Comparison of ENCODE assay signal across 19 cellular contexts in genomic region chr18:32333781-32334180, GRCh38.
A peak's percentile ranks its signal among the peaks of the same experiment; 100 is the strongest.
DNase-seq lines count a peak whose midpoint lies in the region; ATAC-seq, FAIRE-seq and TF ChIP-seq lines count a peak whose summit lies in the region.
"Had no signal": no experiment of that assay in that cellular context is flagged by ENCODE, and none has a peak within 500 bp of the region (broad histone marks: within the 10 kb centered on the region; RNA-seq: fewer than 3 reads in every experiment).

No MANE protein-coding gene starts in this region.

- H2AK5ac ChIP-seq in IMR-90 (ENCODE audit: low read depth, low read length): no peak overlapping the region

- no peak overlapping the region for H2BK20ac ChIP-seq in IMR-90 (ENCODE audit: low read depth, low read length)

- peaks cover 6% of the 10 kb centered on the region; the same call in 1 of the 2 replicates for H3K4me1 ChIP-seq in IMR-90 (ENCODE audit: control insufficient read depth, insufficient read depth, low read length)
- H3K4me1 ChIP-seq in body of pancreas: peaks cover 27% of the 10 kb centered on the region
- peaks cover 0 to 1% (median 0%) of the 10 kb centered on the region in 4 donors for H3K4me1 ChIP-seq in transverse colon

- no peak overlapping the region for H2AK9ac ChIP-seq in IMR-90 (replicated peaks; ENCODE audit: low read depth, low read length, poor library complexity)

- H3K9me1 ChIP-seq in IMR-90 (ENCODE audit: insufficient read depth, low read length): no peaks in the 10 kb centered on the region

- H4K5ac ChIP-seq in IMR-90 (ENCODE audit: low read depth, low read length): no peak overlapping the region

- no peak overlapping the region for H2BK15ac ChIP-seq in IMR-90 (ENCODE audit: low read depth, low read length)

- dilution Hi-C loops in IMR-90 (cut with HindIII; ENCODE audit: low sequenced_read_pairs, unreplicated experiment): no loop called here

- no peak for TF ChIP-seq EP300 in transverse colon (IDR thresholded peaks at IDR 0.05; ENCODE audit: low read depth)

- no peak for TF ChIP-seq RAD21 in IMR-90 (IDR thresholded peaks at IDR 0.05; ENCODE audit: low read length)

- H3K4me2 ChIP-seq in IMR-90 (ENCODE audit: low read depth, low read length): no peak overlapping the region

- no peak overlapping the region for H3K56ac ChIP-seq in IMR-90 (ENCODE audit: extremely low read depth, insufficient read depth, low read length)

- no peak overlapping the region for H3K4me3 ChIP-seq in IMR-90 (ENCODE audit: insufficient read depth, low read depth, low read length)
- H3K4me3 ChIP-seq in body of pancreas: no peak overlapping the region
- no peak overlapping the region for H3K4me3 ChIP-seq in transverse colon

- H3K36me3 ChIP-seq in IMR-90 (ENCODE audit: control insufficient read depth, insufficient read depth, low read length) (no peaks in the 10 kb centered on the region), body of pancreas (replicated peaks in 1 of 2; ENCODE audit: insufficient read depth in 1 of 2, low read depth in 2 of 2) (no peaks in the 10 kb centered on the region), transverse colon (no peaks in the 10 kb centered on the region)

- in situ Hi-C loops in IMR-90 (cut with MboI; ENCODE audit: low sequenced_read_pairs): no loop called here
- in situ Hi-C loops in transverse colon (cut with MboI; ENCODE audit: low pct_ligation_motif_present in 1 of 4, low pct_unique_long_range_greater_than_20kb in 1 of 4, low sequenced_read_pairs in 3 of 4): no loop called here

- H3K9ac ChIP-seq in IMR-90 (ENCODE audit: low read depth, low read length): no peak overlapping the region

- H2BK5ac ChIP-seq in IMR-90 (ENCODE audit: low read depth, low read length, poor library complexity, severe bottlenecking): no peak overlapping the region

- no peaks in the 10 kb centered on the region for H3K27me3 ChIP-seq in IMR-90 (ENCODE audit: control insufficient read depth, insufficient read depth, low read length)
- no peaks in the 10 kb centered on the region for H3K27me3 ChIP-seq in body of pancreas
- H3K27me3 ChIP-seq in transverse colon: no peaks in the 10 kb centered on the region

- no peak overlapping the region for H3K18ac ChIP-seq in IMR-90 (ENCODE audit: low read depth, low read length)

- CTCF ChIA-PET in IMR-90 (lab: Yijun Ruan, JAX) (interaction anchor here (1.2 kb wide), 1 partner anchor 137 kb away, joined by 7 read pairs; the partner anchor contains the start of gene GAREM1), GM10248 (lab: Yijun Ruan, JAX) (interaction anchor here (1.1 to 1.6 kb wide), 2 partner anchors 9 to 17 kb away, joined by 3 read pairs; no protein-coding TSS in a partner anchor)

- no peaks in the 10 kb centered on the region for H3K79me1 ChIP-seq in IMR-90 (ENCODE audit: low read depth in 1 of 2, low read length in 2 of 2)

- H4K20me1 ChIP-seq in IMR-90 (ENCODE audit: insufficient read depth, low read length): no peaks in the 10 kb centered on the region

- no peak for TF ChIP-seq POLR2A in IMR-90 (IDR thresholded peaks at IDR 0.05; ENCODE audit: low read depth, low read length)
- TF ChIP-seq POLR2A in body of pancreas (IDR thresholded peaks at IDR 0.05): peak in 2 of 3 donors; percentile 13 to 17
- TF ChIP-seq POLR2A in transverse colon (IDR thresholded peaks at IDR 0.05): no peak
- TF ChIP-seq POLR2A in H54 (IDR thresholded peaks at IDR 0.05; ENCODE audit: low read depth, low read length): no peak

- BruUV-seq in IMR-90 (replicated peaks; lab: Mats Ljungman, UMichigan): no TSS peak

- POLR2A ChIA-PET in IMR-90 (lab: Charles Lee; ENCODE audit: unreplicated experiment) (no interaction called here), GM10248 (lab: Yijun Ruan, JAX) (no interaction called here)

- intact Hi-C loops in IMR-90 (cut with micrococcal nuclease) (no loop called here), body of pancreas (cut with DNase I) (no loop called here), transverse colon (cut with DNase I; ENCODE audit: low total_unique reads) (loop anchor here (5.0 kb wide), 1 partner anchor 1214 kb away; no protein-coding TSS in a partner anchor)

- H2BK120ac ChIP-seq in IMR-90 (ENCODE audit: low read depth, low read length): no peak overlapping the region

- H3K23ac ChIP-seq in IMR-90 (ENCODE audit: low read depth, low read length): no peak overlapping the region

- H4K8ac ChIP-seq in IMR-90 (ENCODE audit: low read depth in 2 of 2, low read length in 2 of 2): no peak overlapping the region

- ATAC-seq in IMR-90 (ENCODE audit: low read depth) (peak; percentile 27; the same call in 1 of the 2 replicates), body of pancreas (peak; percentile 85), left lobe of liver (peak; percentile 49)
- ATAC-seq: naive thymus-derived CD4-positive, alpha-beta T cell had no signal

- peak; percentile 74 for DNase-seq in Ammon's horn (ENCODE audit: low spot score)
- DNase-seq in IMR-90: no peak
- peak; percentile 65 to 83 (median 73) for DNase-seq in body of pancreas
- DNase-seq in left lobe of liver (ENCODE audit: low spot score): no peak
- DNase-seq in AG08395 (ENCODE audit: low spot score): no peak
- no peak for DNase-seq in transverse colon
- DNase-seq in GM10248 (ENCODE audit: extremely low spot score): no peak
- DNase-seq in H54 (ENCODE audit: insufficient read length, low spot score): no peak
- DNase-seq: activated CD4-positive, alpha-beta T cell treated with anti-CD3 and anti-CD28 coated beads for 48 hours; effector memory CD4-positive, alpha-beta T cell; GOT3; mammary epithelial cell; MM.1S; naive thymus-derived CD4-positive, alpha-beta T cell; NCI-H2081 treated with DMSO at 0.1 percent for 48 hours; NK-92 treated with Interleukin-12 subunit alpha and Interleukin-12 subunit beta, amount 100 ng/mL, for 24 hours; retina; stimulated activated CD4-positive, alpha-beta T cell treated with anti-CD3 and anti-CD28 coated beads, Interleukin-1b, Interleukin-23, amount 100 ng/mL, for 48 hours; T-helper 9 cell had no signal

- no peak for TF ChIP-seq CTCF in IMR-90 (conservative IDR thresholded peaks at IDR 0.05; ENCODE audit: low read depth, low read length)
- peak in 4 of 7 experiments; percentile 34 to 47 (median 38) for TF ChIP-seq CTCF in body of pancreas (IDR thresholded peaks at IDR 0.05)
- TF ChIP-seq CTCF in transverse colon (IDR thresholded peaks at IDR 0.05): no peak
- TF ChIP-seq CTCF in GM10248 (IDR thresholded peaks at IDR 0.05; ENCODE audit: control extremely low read depth, extremely low read depth, low read depth, missing control alignments): no peak

- no peak overlapping the region for H3K14ac ChIP-seq in IMR-90 (replicated peaks; ENCODE audit: low read depth, low read length)

- H3K27ac ChIP-seq in IMR-90 (ENCODE audit: insufficient read depth, low read length): no peak overlapping the region
- H3K27ac ChIP-seq in body of pancreas: peak overlapping the region; percentile 26 to 64 (median 62)
- no peak overlapping the region for H3K27ac ChIP-seq in transverse colon

- H4K91ac ChIP-seq in IMR-90 (ENCODE audit: insufficient read depth, low read depth, low read length): no peak overlapping the region

- no peak for FAIRE-seq in H54 (lab: Jason Lieb, UNC)

- WGBS in IMR-90 (ENCODE audit: extremely low coverage in 2 of 2, insufficient read length in 1 of 2), 2 experiments: 83% methylated on average over 1 of the region's 7 CpGs; no CpG with 5 or more reads in 1 of the 2 experiments
- WGBS in body of pancreas, 2 donors: 40 to 48% methylated on average over 7 of the region's 7 CpGs
- 86 to 94% methylated on average over 3 to 7 of the region's 7 CpGs for WGBS in transverse colon (ENCODE audit: low coverage in 1 of 2), 2 donors

- H3K4ac ChIP-seq in IMR-90 (ENCODE audit: low read depth, low read length): no peak overlapping the region

- no peak overlapping the region for H2AFZ ChIP-seq in IMR-90 (replicated peaks; ENCODE audit: low read length, poor library complexity)

- no peaks in the 10 kb centered on the region for H3K9me3 ChIP-seq in IMR-90 (ENCODE audit: control insufficient read depth, insufficient read depth, low read length)
- H3K9me3 ChIP-seq in body of pancreas: no peaks in the 10 kb centered on the region
- no peaks in the 10 kb centered on the region for H3K9me3 ChIP-seq in transverse colon

TF ChIP-seq in IMR-90, 13 proteins besides CTCF, POLR2A, EP300 and RAD21:
- no peak for TF ChIP-seq MXI1 (IDR thresholded peaks at IDR 0.05; ENCODE audit: borderline replicate concordance, low read depth, low read length)
- TF ChIP-seq NFE2L2 (IDR thresholded peaks at IDR 0.05; ENCODE audit: low read depth, low read length): no peak
- TF ChIP-seq, protein P1, sequence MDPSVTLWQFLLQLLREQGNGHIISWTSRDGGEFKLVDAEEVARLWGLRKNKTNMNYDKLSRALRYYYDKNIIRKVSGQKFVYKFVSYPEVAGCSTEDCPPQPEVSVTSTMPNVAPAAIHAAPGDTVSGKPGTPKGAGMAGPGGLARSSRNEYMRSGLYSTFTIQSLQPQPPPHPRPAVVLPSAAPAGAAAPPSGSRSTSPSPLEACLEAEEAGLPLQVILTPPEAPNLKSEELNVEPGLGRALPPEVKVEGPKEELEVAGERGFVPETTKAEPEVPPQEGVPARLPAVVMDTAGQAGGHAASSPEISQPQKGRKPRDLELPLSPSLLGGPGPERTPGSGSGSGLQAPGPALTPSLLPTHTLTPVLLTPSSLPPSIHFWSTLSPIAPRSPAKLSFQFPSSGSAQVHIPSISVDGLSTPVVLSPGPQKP (IDR thresholded peaks at IDR 0.05; ENCODE audit: borderline replicate concordance, low read depth, low read length): no peak
- TF ChIP-seq RFX5 (IDR thresholded peaks at IDR 0.05; ENCODE audit: low read depth, low read length): no peak
- TF ChIP-seq CEBPB (IDR thresholded peaks at IDR 0.05; ENCODE audit: low read depth, low read length): no peak

Comparison
In these comparisons a context has a peak if more than half of its experiments do, and no peak if none do; other contexts are left out.
1. DNase-seq: peak in Ammon's horn (single experiment) and body of pancreas (4 of 4); none in IMR-90 (single experiment), left lobe of liver (single experiment), AG08395 (single experiment), transverse colon (single experiment), GM10248 (single experiment) and H54 (single experiment).
2. ATAC-seq: peak in every context shown above with its lines; median percentile 85 in body of pancreas; 49 in left lobe of liver; 27 in IMR-90.
3. H3K27ac ChIP-seq: peak in body of pancreas (4 of 4); none in IMR-90 (single experiment) and transverse colon (0 of 4).
4. CTCF ChIP-seq: peak in body of pancreas (4 of 7); none in IMR-90 (single experiment), transverse colon (0 of 5) and GM10248 (single experiment).
5. POLR2A ChIP-seq: peak in body of pancreas (2 of 3); none in IMR-90 (single experiment), transverse colon (single experiment) and H54 (single experiment).